In the genomic region with DNA sequence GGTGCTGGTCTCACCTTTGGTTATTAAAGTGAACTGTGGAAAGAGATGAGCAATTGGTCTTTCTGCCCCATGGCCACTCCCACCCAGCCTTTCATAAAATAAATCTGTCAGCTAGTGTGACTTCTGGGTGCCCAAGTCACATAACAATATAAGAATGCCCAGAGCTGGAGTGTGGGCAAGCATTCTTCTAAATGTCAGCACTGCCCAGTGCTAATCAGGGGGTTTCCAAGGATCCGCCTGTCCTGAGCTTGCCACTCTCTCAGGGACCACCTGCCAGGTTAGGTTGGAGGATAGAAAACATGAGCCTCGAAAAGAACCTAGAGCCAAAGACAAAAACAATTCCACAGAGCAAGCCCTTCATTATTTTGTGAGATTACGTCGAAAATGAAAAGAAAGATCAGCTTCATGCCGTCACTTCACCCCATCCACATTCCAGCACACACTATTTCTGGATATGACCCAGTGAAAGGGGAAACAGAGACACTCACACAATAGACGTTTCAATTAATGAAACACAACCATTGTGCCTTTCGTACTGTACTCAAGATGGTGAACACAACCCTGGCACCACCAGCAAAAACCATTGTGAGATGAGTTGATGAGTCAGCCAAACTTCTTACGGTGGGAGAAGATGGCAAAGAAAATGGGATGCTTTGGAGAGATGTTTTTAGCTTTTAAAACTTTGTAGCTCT, we compare ENCODE assay signal across 15 cellular contexts. TPM values are rescaled to one million over a fixed set of nuclear protein-coding genes. Genes with fewer than 3 reads are reported as not detected.
A peak's percentile ranks its signal among the peaks of the same experiment; 100 is the strongest.
DNase-seq lines count a peak whose midpoint lies in the region; ATAC-seq, FAIRE-seq and TF ChIP-seq lines count a peak whose summit lies in the region.
"Had no signal": no experiment of that assay in that cellular context is flagged by ENCODE, and none has a peak within 500 bp of the region (broad histone marks: within the 10 kb centered on the region; RNA-seq: fewer than 3 reads in every experiment).

No MANE protein-coding gene starts in this region.

- H3F3A ChIP-seq in OCI-LY1 (ENCODE audit: insufficient read depth, low read length), result no peaks in the 10 kb centered on the region

- H3K9me2 ChIP-seq in OCI-LY1 (ENCODE audit: low read depth, low read length), result no peaks in the 10 kb centered on the region
- H3K9me2 ChIP-seq: SK-N-SH had no signal

- H3K4me2 ChIP-seq in OCI-LY1 (ENCODE audit: low read length), result no peak overlapping the region
- H3K4me2 ChIP-seq: A549, SK-N-SH had no signal

- H3K36me3 ChIP-seq in H7 (replicated peaks; ENCODE audit: control insufficient read depth, insufficient read depth, low read length) (peaks cover 9% of the 10 kb centered on the region), OCI-LY1 (ENCODE audit: insufficient read depth, low read length) (peaks cover 26% of the 10 kb centered on the region), bronchial epithelial cell (ENCODE audit: control insufficient read depth, insufficient read depth, low read length) (peaks cover 1% of the 10 kb centered on the region)

- no peaks in the 10 kb centered on the region for H4K20me1 ChIP-seq in OCI-LY1 (ENCODE audit: insufficient read depth, low read length)

- H3K27me3 ChIP-seq in H7 (ENCODE audit: control insufficient read depth, insufficient read depth, low read length) (no peaks in the 10 kb centered on the region), OCI-LY1 (ENCODE audit: insufficient read depth, low read length) (no peaks in the 10 kb centered on the region), bronchial epithelial cell (ENCODE audit: control insufficient read depth, insufficient read depth, low read length) (no peaks in the 10 kb centered on the region)
- H3K27me3 ChIP-seq: BE2C had no signal

- no peak overlapping the region for H2AFZ ChIP-seq in OCI-LY1 (ENCODE audit: low read length)

- peak; percentile 13 for FAIRE-seq in bronchial epithelial cell (lab: Jason Lieb, UNC)
- FAIRE-seq: A549 had no signal

- peak; percentile 41 for DNase-seq in H7
- no peak for DNase-seq in bronchial epithelial cell (ENCODE audit: low read depth)
- DNase-seq in sciatic nerve (ENCODE audit: low spot score), result no peak
- no peak for DNase-seq in anterior cingulate cortex (lab: John Stamatoyannopoulos, UW)
- DNase-seq in DMS 273 (lab: John Stamatoyannopoulos, UW; ENCODE audit: unreplicated experiment), result no peak
- DNase-seq: CD4-positive, CD25-positive, alpha-beta regulatory T cell; NCI-H2081 treated with DMSO at 0.1 percent for 48 hours; SIG-M5 had no signal

- intact Hi-C loops in sciatic nerve (cut with DNase I), result loop anchor here (1.0 kb wide), 1 partner anchor 17 kb away; no protein-coding TSS in a partner anchor

- H3K4me3 ChIP-seq in H7 (ENCODE audit: insufficient read depth, low read depth, low read length) (no peak overlapping the region), OCI-LY1 (ENCODE audit: low read depth, low read length, poor library complexity, severe bottlenecking) (no peak overlapping the region), bronchial epithelial cell (ENCODE audit: low read depth, low read length) (no peak overlapping the region)
- H3K4me3 ChIP-seq: A549 had no signal

- no peak overlapping the region for H3K9ac ChIP-seq in OCI-LY1 (ENCODE audit: low read length)
- H3K9ac ChIP-seq: SK-N-SH had no signal

- H3K27ac ChIP-seq in OCI-LY1 (ENCODE audit: low read depth, low read length, poor library complexity, severe bottlenecking), result peak overlapping the region; percentile 47
- H3K27ac ChIP-seq: A549 had no signal

- ATAC-seq in sciatic nerve (peak; percentile 67), GM18520 (IDR thresholded peaks at IDR 0.05; ENCODE audit: unreplicated experiment) (no peak)
- ATAC-seq: A549, HCT116, Panc1 had no signal

- TF ChIP-seq CTCF in OCI-LY1 (IDR thresholded peaks at IDR 0.05; ENCODE audit: low read length) (no peak), bronchial epithelial cell (IDR thresholded peaks at IDR 0.05; ENCODE audit: insufficient read depth, low read length, severe bottlenecking) (no peak)

- no peaks in the 10 kb centered on the region for H3K9me3 ChIP-seq in OCI-LY1 (ENCODE audit: low read length)
- H3K9me3 ChIP-seq: A549, BE2C, SK-N-SH had no signal

- peaks cover 35% of the 10 kb centered on the region for H3K4me1 ChIP-seq in OCI-LY1 (ENCODE audit: insufficient read depth, low read length, severe bottlenecking)
- H3K4me1 ChIP-seq: A549 had no signal

- H3K79me2 ChIP-seq in OCI-LY1 (ENCODE audit: insufficient read depth, low read length), result no peaks in the 10 kb centered on the region

RNA-seq across cellular contexts. Expression of gene SCRN1, which starts 30.8 kb away (rescaled TPM):
- 115 and 123 TPM in 2 replicates for total RNA-seq in H7 (2014; rRNA removed; shearing (Covaris generic))
- total RNA-seq in bronchial epithelial cell (33.5 and 35.5 TPM in 2 replicates), sciatic nerve (176 TPM)
